Comparison of ENCODE assay signal across 9 cellular contexts in genomic region chr4:36325499-36325898, GRCh38.
A peak's percentile ranks its signal among the peaks of the same experiment; 100 is the strongest.
DNase-seq lines count a peak whose midpoint lies in the region; ATAC-seq and TF ChIP-seq lines count a peak whose summit lies in the region.
"Had no signal": no experiment of that assay in that cellular context is flagged by ENCODE, and none has a peak within 500 bp of the region (broad histone marks: within the 10 kb centered on the region; RNA-seq: fewer than 3 reads in every experiment).

No MANE protein-coding gene starts in this region.

- DNase-seq in central memory CD8-positive, alpha-beta T cell (ENCODE audit: low spot score in 2 of 2) = no peak
- DNase-seq in NCI-H2196 treated with DMSO at 0.1 percent for 48 hours (lab: John Stamatoyannopoulos, UW; ENCODE audit: unreplicated experiment) = no peak
- DNase-seq in NCI-H510A treated with DMSO at 0.1 percent for 48 hours (lab: John Stamatoyannopoulos, UW) = no peak
- DNase-seq in stimulated activated CD4-positive, alpha-beta T cell treated with anti-CD3 and anti-CD28 coated beads, Interleukin-4, amount 100 ng/mL, for 24 hours = no peak
- DNase-seq in foreskin fibroblast = no peak
- DNase-seq: activated gamma-delta T cell had no signal

- H3K27ac Mint-ChIP-seq in central memory CD8-positive, alpha-beta T cell (ENCODE audit: low read depth) = peak overlapping the region; percentile 84

- TF ChIP-seq CTCF in foreskin fibroblast (IDR thresholded peaks at IDR 0.05; ENCODE audit: low read depth, low read length) = no peak

- no peaks in the 10 kb centered on the region for H3K9me3 Mint-ChIP-seq in central memory CD8-positive, alpha-beta T cell

- H3K4me1 Mint-ChIP-seq in central memory CD8-positive, alpha-beta T cell = peaks cover 48% of the 10 kb centered on the region

- no peak overlapping the region for H3K4me3 Mint-ChIP-seq in central memory CD8-positive, alpha-beta T cell

- no peak overlapping the region for H3K4me3 ChIP-seq in foreskin fibroblast (ENCODE audit: low read depth in 1 of 2, low read length in 2 of 2)

- peaks cover 12% of the 10 kb centered on the region for H3K36me3 Mint-ChIP-seq in central memory CD8-positive, alpha-beta T cell (ENCODE audit: insufficient read depth)

- ATAC-seq in GM18511 (IDR thresholded peaks at IDR 0.05; ENCODE audit: unreplicated experiment) = peak; percentile 87
- peak; percentile 82 for ATAC-seq in GM21447 (IDR thresholded peaks at IDR 0.05; ENCODE audit: unreplicated experiment)
- peak; percentile 74 for ATAC-seq in HG03439 (IDR thresholded peaks at IDR 0.05; ENCODE audit: unreplicated experiment)
- peak; percentile 64 for ATAC-seq in central memory CD8-positive, alpha-beta T cell (replicated peaks; ENCODE audit: extremely low read depth, poor library complexity, severe bottlenecking)

- H3K27me3 Mint-ChIP-seq in central memory CD8-positive, alpha-beta T cell = no peaks in the 10 kb centered on the region
